ENCODE assay signal across 1 cellular context in the genomic region with DNA sequence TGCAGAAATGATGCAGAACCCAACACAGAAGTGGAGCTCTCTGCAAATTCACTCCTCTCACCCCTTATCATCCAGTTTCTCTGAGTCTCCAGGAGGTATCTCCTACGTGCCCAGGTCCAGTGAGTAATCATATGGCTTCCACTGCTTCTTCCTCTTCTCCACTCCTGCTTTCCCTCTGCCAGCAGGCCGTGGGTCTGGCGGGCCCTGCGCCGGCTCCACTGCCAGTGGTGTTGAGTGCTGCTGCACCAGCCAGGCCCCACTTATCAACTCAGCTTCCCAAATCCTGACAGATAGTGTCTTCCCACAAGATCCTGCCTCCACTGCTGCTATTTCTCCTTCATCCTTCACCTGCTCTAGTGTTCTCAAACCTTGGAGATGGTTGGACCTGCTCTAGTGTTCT.
TF ChIP-seq lines count a peak whose summit lies in the region.

No MANE protein-coding gene starts in this region.

TF ChIP-seq in H1, 55 proteins besides CTCF, POLR2A, EP300 and RAD21 (continued from another document):
- TF ChIP-seq CHD7 (IDR thresholded peaks at IDR 0.05; ENCODE audit: insufficient replicate concordance, low read length) (no peak), ASH2L (IDR thresholded peaks at IDR 0.05; ENCODE audit: low read length) (no peak), TBP (IDR thresholded peaks at IDR 0.05; ENCODE audit: low read depth, low read length) (no peak), RFX5 (IDR thresholded peaks at IDR 0.05; ENCODE audit: borderline replicate concordance, low read depth, low read length) (no peak), RNF2 (IDR thresholded peaks at IDR 0.05; ENCODE audit: borderline replicate concordance, low read depth, low read length, missing control alignments, poor library complexity, severe bottlenecking) (no peak), E2F6 (IDR thresholded peaks at IDR 0.05) (no peak), RBBP5 (IDR thresholded peaks at IDR 0.05; ENCODE audit: borderline replicate concordance, low read depth, low read length) (no peak), PHF8 (conservative IDR thresholded peaks at IDR 0.05; ENCODE audit: low read depth, low read length) (no peak), KDM5A (IDR thresholded peaks at IDR 0.05; ENCODE audit: low read length) (no peak)
- TF ChIP-seq, protein P1, sequence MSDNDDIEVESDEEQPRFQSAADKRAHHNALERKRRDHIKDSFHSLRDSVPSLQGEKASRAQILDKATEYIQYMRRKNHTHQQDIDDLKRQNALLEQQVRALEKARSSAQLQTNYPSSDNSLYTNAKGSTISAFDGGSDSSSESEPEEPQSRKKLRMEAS (IDR thresholded peaks at IDR 0.05): no peak
